ENCODE assay signal across 25 cellular contexts in the genomic region with DNA sequence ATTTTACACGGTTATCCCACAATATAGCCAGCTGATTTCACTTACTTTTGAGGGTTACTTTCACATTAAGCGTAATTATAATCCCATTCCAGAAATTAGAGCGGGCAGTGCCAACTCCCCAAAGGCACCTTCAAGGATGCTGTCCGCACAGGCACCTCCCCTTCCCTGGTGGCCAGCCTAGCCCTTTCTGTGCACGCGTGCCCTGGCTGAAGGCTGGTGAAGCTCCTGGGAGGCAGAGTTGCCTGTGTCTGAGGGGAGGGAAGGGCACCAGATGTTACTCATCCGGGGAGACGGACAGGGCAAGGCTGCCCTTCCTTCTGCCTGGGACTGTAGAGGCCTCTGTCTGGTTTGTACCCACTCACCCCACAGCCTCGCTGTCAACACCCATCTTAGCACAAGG.
A peak's percentile ranks its signal among the peaks of the same experiment; 100 is the strongest.
DNase-seq lines count a peak whose midpoint lies in the region; ATAC-seq, FAIRE-seq and TF ChIP-seq lines count a peak whose summit lies in the region.
"Had no signal": no experiment of that assay in that cellular context is flagged by ENCODE, and none has a peak within 500 bp of the region (broad histone marks: within the 10 kb centered on the region; RNA-seq: fewer than 3 reads in every experiment).

No MANE protein-coding gene starts in this region.

- H3K9ac ChIP-seq in BLaER1 (no peak overlapping the region), neuronal stem cell (ENCODE audit: low read depth, low read length, poor library complexity) (no peak overlapping the region)

- DNase-seq in H7 (peak; percentile 23), neuronal stem cell (ENCODE audit: low spot score) (no peak), urothelium cell line (ENCODE audit: low spot score) (no peak), D341Med (ENCODE audit: low spot score) (no peak)
- DNase-seq: AML-193; C1 segment of cervical spinal cord; Caco-2; Calu3; CD4-positive, alpha-beta T cell; CD8-positive, alpha-beta T cell; DMS 273 treated with DMSO at 0.1 percent for 48 hours; DMS153; DMS53; DMS79; DND-41; EL; GDM1 had no signal

- H4K20me1 ChIP-seq in BLaER1 = no peaks in the 10 kb centered on the region

- no CpG with 5 or more reads among the region's 9 CpGs for WGBS in neuronal stem cell (ENCODE audit: extremely low coverage in 2 of 2, insufficient read length in 2 of 2, insufficient replicate concordance in 1 of 2), 2 donors

- H2BK5ac ChIP-seq in neuronal stem cell (ENCODE audit: low read length) = no peak overlapping the region

- H3K14ac ChIP-seq in neuronal stem cell (ENCODE audit: low read length) = peak overlapping the region; percentile 3

- H3K36me3 ChIP-seq in BLaER1 (peaks cover 77% of the 10 kb centered on the region), H7 (replicated peaks; ENCODE audit: control insufficient read depth, insufficient read depth, low read length) (no peaks in the 10 kb centered on the region), neuronal stem cell (replicated peaks in 1 of 2; ENCODE audit: control insufficient read depth in 2 of 2, insufficient read depth in 2 of 2, low read length in 2 of 2) (no peaks in the 10 kb centered on the region)

- H2BK15ac ChIP-seq in neuronal stem cell (ENCODE audit: low read length) = peak overlapping the region; percentile 7

- no peaks in the 10 kb centered on the region for H3K27me3 ChIP-seq in BLaER1
- no peaks in the 10 kb centered on the region for H3K27me3 ChIP-seq in H7 (ENCODE audit: control insufficient read depth, insufficient read depth, low read length)
- H3K27me3 ChIP-seq in neuronal stem cell (ENCODE audit: control insufficient read depth in 3 of 3, insufficient read depth in 3 of 3, low read depth in 1 of 3, low read length in 3 of 3) = no peaks in the 10 kb centered on the region

- no peak overlapping the region for H2AFZ ChIP-seq in neuronal stem cell (ENCODE audit: low read length)

- no peak overlapping the region for H3K4me3 ChIP-seq in BLaER1
- no peak overlapping the region for H3K4me3 ChIP-seq in H7 (ENCODE audit: insufficient read depth, low read depth, low read length)
- H3K4me3 ChIP-seq in neuronal stem cell (ENCODE audit: low read length in 2 of 2) = no peak overlapping the region
- H3K4me3 ChIP-seq: A549, GM12878 had no signal

- H3K27ac ChIP-seq in BLaER1 = no peak overlapping the region
- peak overlapping the region; percentile 60; the same call in 1 of the 2 replicates for H3K27ac ChIP-seq in VCaP
- no peak overlapping the region for H3K27ac ChIP-seq in neuronal stem cell (replicated peaks; ENCODE audit: low read length)
- H3K27ac ChIP-seq: 22Rv1, A549 had no signal

- TF ChIP-seq CTCF in VCaP (conservative IDR thresholded peaks at IDR 0.05) = no peak

- no peak overlapping the region for H3K23ac ChIP-seq in neuronal stem cell (ENCODE audit: low read depth, low read length, poor library complexity)

- H3K79me1 ChIP-seq in neuronal stem cell (ENCODE audit: low read depth, low read length) = no peaks in the 10 kb centered on the region

- H3K4ac ChIP-seq in neuronal stem cell (ENCODE audit: low read length) = no peak overlapping the region

- H2BK120ac ChIP-seq in neuronal stem cell (ENCODE audit: low read depth, low read length) = peak overlapping the region; percentile 27

- no peak for FAIRE-seq in urothelium cell line (lab: Jason Lieb, UNC)
- FAIRE-seq: A549, GM12878, GM12892, GM18507 had no signal

- 0 out of 2 replicates have a peak overlapping the region, but pooled peaks have one; percentile 69 for H3K4me2 ChIP-seq in BLaER1
- no peak overlapping the region for H3K4me2 ChIP-seq in neuronal stem cell (ENCODE audit: insufficient read depth, low read length, poor library complexity, severe bottlenecking)
- H3K4me2 ChIP-seq: A549 had no signal

- no peak overlapping the region for H2BK12ac ChIP-seq in neuronal stem cell (ENCODE audit: low read length)

- H4K91ac ChIP-seq in neuronal stem cell (ENCODE audit: low read depth, low read length, poor library complexity) = no peak overlapping the region

- peak overlapping the region; percentile 74 for H3K18ac ChIP-seq in neuronal stem cell (ENCODE audit: low read length)

- no peak overlapping the region for H2AK5ac ChIP-seq in neuronal stem cell (ENCODE audit: low read depth, low read length)

- H3K4me1 ChIP-seq in BLaER1 = peaks cover 50% of the 10 kb centered on the region
- no peaks in the 10 kb centered on the region for H3K4me1 ChIP-seq in neuronal stem cell (ENCODE audit: control insufficient read depth in 2 of 2, insufficient read depth in 1 of 2, low read depth in 1 of 2, low read length in 2 of 2)
- H3K4me1 ChIP-seq: A549, Caco-2 had no signal

- H4K8ac ChIP-seq in neuronal stem cell (ENCODE audit: low read depth, low read length) = no peak overlapping the region

- no peak for ATAC-seq in GM19324 (IDR thresholded peaks at IDR 0.05; ENCODE audit: low FRiP score, unreplicated experiment)
- ATAC-seq: A549; CD8-positive, alpha-beta T cell; GM12878 had no signal

- H3K9me3 ChIP-seq in BLaER1 (peaks cover 44% of the 10 kb centered on the region), neuronal stem cell (replicated peaks in 1 of 2; ENCODE audit: control insufficient read depth in 2 of 2, insufficient read depth in 1 of 2, low read depth in 1 of 2, low read length in 2 of 2) (no peaks in the 10 kb centered on the region)
- H3K9me3 ChIP-seq: A549 had no signal
